In the genomic region with DNA sequence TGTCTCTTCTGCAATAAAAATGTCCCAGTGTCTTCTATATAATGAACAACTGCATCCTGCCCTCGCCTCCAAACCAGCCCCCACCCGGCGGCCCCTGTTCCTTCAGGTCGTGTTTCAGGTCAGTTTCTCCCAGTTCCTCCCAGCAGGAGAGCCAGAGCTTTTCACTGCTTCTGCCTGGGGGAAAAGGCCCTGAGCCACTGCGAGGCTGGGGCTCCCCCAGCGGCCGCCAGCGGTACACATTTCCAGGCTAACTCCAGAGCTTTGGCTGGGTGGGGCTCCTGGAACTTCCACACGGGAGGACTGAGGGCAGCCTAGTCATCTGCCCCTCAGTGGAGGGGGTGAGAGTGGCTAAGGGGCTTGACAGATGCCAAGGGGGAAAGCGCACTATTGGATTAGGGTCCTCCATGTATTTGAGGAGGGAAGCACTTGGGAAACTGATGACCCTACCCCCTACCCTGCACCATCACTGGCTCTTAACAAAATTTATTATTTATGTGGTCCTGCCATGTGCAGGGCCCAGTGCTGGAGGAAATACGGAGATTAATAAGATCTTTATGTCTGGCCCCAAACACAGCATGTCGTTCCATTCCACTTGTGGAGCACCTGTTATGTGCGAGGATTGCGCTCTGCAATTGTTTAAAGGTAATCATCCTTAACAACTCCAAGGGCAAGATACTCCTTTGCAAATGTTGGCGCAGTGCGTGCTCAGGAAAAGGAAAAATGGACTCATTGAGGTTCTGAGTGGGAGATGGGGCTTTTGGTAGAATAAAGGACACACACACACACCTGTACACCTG, we compare ENCODE assay signal across 8 cellular contexts. TPM values are rescaled to one million over a fixed set of nuclear protein-coding genes. Genes with fewer than 3 reads are reported as not detected.
DNase-seq lines count a peak whose midpoint lies in the region; ATAC-seq and TF ChIP-seq lines count a peak whose summit lies in the region.

No MANE protein-coding gene starts in this region.

- no peak overlapping the region for H3K27ac Mint-ChIP-seq in activated T-cell treated with anti-CD3 and anti-CD28 coated beads, Interleukin-2, amount 50 U/mL, for 24 hours

- DNase-seq in AG20443 (ENCODE audit: low spot score) (peak; percentile 96), NCI-H524 treated with DMSO at 0.1 percent for 48 hours (lab: John Stamatoyannopoulos, UW) (peak; percentile 51), foreskin fibroblast (peak; percentile 56 to 87), nucleus accumbens (lab: John Stamatoyannopoulos, UW) (peak in 37 of 56 donors; percentile 3 to 73 (median 26)), mesenteric fat pad (ENCODE audit: low spot score) (no peak)
- peak; percentile 57 for DNase-seq in activated T-cell treated with anti-CD3 and anti-CD28 coated beads, Interleukin-2, amount 50 U/mL, for 24 hours

- no peak overlapping the region for H3K4me3 ChIP-seq in foreskin fibroblast (ENCODE audit: low read depth in 1 of 2, low read length in 2 of 2)

- peaks cover 50% of the 10 kb centered on the region for H3K27me3 Mint-ChIP-seq in activated T-cell treated with anti-CD3 and anti-CD28 coated beads, Interleukin-2, amount 50 U/mL, for 24 hours

- TF ChIP-seq CTCF in foreskin fibroblast (IDR thresholded peaks at IDR 0.05; ENCODE audit: low read depth, low read length), result peak; percentile 96

- no peaks in the 10 kb centered on the region for H3K4me1 Mint-ChIP-seq in activated T-cell treated with anti-CD3 and anti-CD28 coated beads, Interleukin-2, amount 50 U/mL, for 24 hours (ENCODE audit: low read depth)

- H3K9me3 Mint-ChIP-seq in activated T-cell treated with anti-CD3 and anti-CD28 coated beads, Interleukin-2, amount 50 U/mL, for 24 hours, result no peaks in the 10 kb centered on the region

- ATAC-seq in GM18502 (IDR thresholded peaks at IDR 0.05; ENCODE audit: poor library complexity, unreplicated experiment) (peak; percentile 86), HG03196 (IDR thresholded peaks at IDR 0.05; ENCODE audit: unreplicated experiment) (peak; percentile 63)

- no peak overlapping the region for H3K4me3 Mint-ChIP-seq in activated T-cell treated with anti-CD3 and anti-CD28 coated beads, Interleukin-2, amount 50 U/mL, for 24 hours

- no peaks in the 10 kb centered on the region for H3K36me3 Mint-ChIP-seq in activated T-cell treated with anti-CD3 and anti-CD28 coated beads, Interleukin-2, amount 50 U/mL, for 24 hours (ENCODE audit: low read depth)

RNA-seq across cellular contexts. Expression of a gene that starts 17.3 kb away (rescaled TPM):
- total RNA-seq in mesenteric fat pad, result 0.80 TPM

RNA-seq across cellular contexts. Expression of a gene that starts 25.0 kb away (rescaled TPM):
- total RNA-seq in mesenteric fat pad, result 0.22 TPM

RNA-seq across cellular contexts. Expression of a gene that starts 54.2 kb away (rescaled TPM):
- total RNA-seq in mesenteric fat pad, result 66.7 TPM
